In the genomic region with DNA sequence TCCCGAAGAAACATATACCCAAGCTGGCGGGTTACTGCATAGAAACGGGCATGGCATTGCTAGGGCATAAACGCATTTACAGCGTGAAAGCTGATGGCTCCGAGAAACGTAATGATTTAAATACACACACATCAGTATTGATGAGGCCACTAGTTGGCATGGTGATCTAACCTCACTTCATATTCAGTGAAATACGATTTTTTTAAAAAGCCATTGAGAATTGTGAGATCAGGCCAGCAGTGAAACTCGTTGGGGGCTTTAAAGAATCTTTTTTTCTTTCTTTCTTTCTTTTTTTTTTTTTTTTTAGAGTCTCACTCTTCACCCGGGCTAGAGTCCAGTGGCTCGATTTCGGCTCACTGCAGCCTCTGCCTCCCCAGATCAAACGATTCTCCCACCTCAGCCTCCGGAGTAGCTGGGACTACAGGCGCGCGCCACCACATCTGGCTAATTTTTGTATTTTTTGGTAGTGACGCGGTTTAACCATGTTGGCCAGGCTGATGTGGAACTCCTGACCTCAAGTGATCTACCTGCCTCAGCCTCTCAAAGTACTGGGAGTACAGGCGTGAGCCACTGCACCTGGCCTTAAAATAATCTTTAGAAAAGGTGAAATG, we compare ENCODE assay signal across 7 cellular contexts. TPM values are rescaled to one million over a fixed set of nuclear protein-coding genes. Genes with fewer than 3 reads are reported as not detected.
A peak's percentile ranks its signal among the peaks of the same experiment; 100 is the strongest.
DNase-seq lines count a peak whose midpoint lies in the region; ATAC-seq, FAIRE-seq and TF ChIP-seq lines count a peak whose summit lies in the region.

No MANE protein-coding gene starts in this region.

- H3K4me2 ChIP-seq in GM23338 = peak overlapping the region; percentile 99

- H3K36me3 ChIP-seq in GM23338 (ENCODE audit: insufficient read depth) (no peaks in the 10 kb centered on the region), small intestine (ENCODE audit: control insufficient read depth in 2 of 2, insufficient read depth in 2 of 2, low read length in 2 of 2) (no peaks in the 10 kb centered on the region)

- H3K4me3 Mint-ChIP-seq in GM23338 = peak overlapping the region; percentile 82

- H4K20me1 ChIP-seq in GM23338 (replicated peaks; ENCODE audit: insufficient read depth) = peaks cover 17% of the 10 kb centered on the region

- H3K9me3 ChIP-seq in right cardiac atrium (ENCODE audit: control insufficient read depth, low read length) = no peaks in the 10 kb centered on the region
- no peaks in the 10 kb centered on the region for H3K9me3 ChIP-seq in small intestine (ENCODE audit: control insufficient read depth, low read depth)

- peaks cover 40% of the 10 kb centered on the region for H3K4me1 Mint-ChIP-seq in GM23338

- H3K4me3 ChIP-seq in GM23338 (peak overlapping the region; percentile 94), right cardiac atrium (ENCODE audit: low read length) (peak overlapping the region; percentile 86), small intestine (ENCODE audit: low read depth in 1 of 2, low read length in 2 of 2) (peak overlapping the region; percentile 56 to 68)

- no peak for TF ChIP-seq CTCF in GM23338 (conservative IDR thresholded peaks at IDR 0.05; ENCODE audit: low read depth in 2 of 2)
- no peak for TF ChIP-seq CTCF in VCaP (conservative IDR thresholded peaks at IDR 0.05)

- H3K4me1 ChIP-seq in GM23338 (ENCODE audit: insufficient read depth) (peaks cover 39% of the 10 kb centered on the region), right cardiac atrium (ENCODE audit: control insufficient read depth, insufficient read depth, low read length) (peaks cover 14% of the 10 kb centered on the region), small intestine (ENCODE audit: control insufficient read depth in 2 of 2, insufficient read depth in 1 of 2, low read depth in 1 of 2, low read length in 1 of 2) (peaks cover 3 to 10% of the 10 kb centered on the region in 2 donors)

- ATAC-seq in GM23338 = no peak
- ATAC-seq in right cardiac atrium = no peak

- H3K27me3 Mint-ChIP-seq in GM23338 (ENCODE audit: insufficient read depth, low read depth, poor library complexity) = peaks cover 31% of the 10 kb centered on the region

- no peaks in the 10 kb centered on the region for H3K9me2 ChIP-seq in GM23338 (ENCODE audit: insufficient read depth)

- H3K27me3 ChIP-seq in GM23338 (ENCODE audit: insufficient read depth) (peaks cover 21% of the 10 kb centered on the region), right cardiac atrium (ENCODE audit: control insufficient read depth, insufficient read depth) (no peaks in the 10 kb centered on the region), small intestine (ENCODE audit: control insufficient read depth in 2 of 2, insufficient read depth in 2 of 2, low read length in 2 of 2) (no peaks in the 10 kb centered on the region)

- H3K27ac ChIP-seq in GM23338 (ENCODE audit: low read depth) = peak overlapping the region; percentile 100
- H3K27ac ChIP-seq in VCaP = peak overlapping the region; percentile 97
- peak overlapping the region; percentile 99 for H3K27ac ChIP-seq in right cardiac atrium (ENCODE audit: low read length)
- H3K27ac ChIP-seq in small intestine (ENCODE audit: low read depth in 1 of 2, low read length in 1 of 2) = peak overlapping the region; percentile 78 to 99

- intact Hi-C loops in right cardiac atrium (cut with DNase I) = loop anchor here in 1 of 4 donors (10.0 kb wide), 1 partner anchor 222 kb away; no protein-coding TSS in a partner anchor

- 48% methylated on average over 20 of the region's 20 CpGs for WGBS in right cardiac atrium
- WGBS in small intestine, 3 donors = 48 to 54% (median 49%) methylated on average over 20 of the region's 20 CpGs

- no peak for DNase-seq in GM23338 (ENCODE audit: low spot score)
- peak in 1 of 3 donors; percentile 25 for DNase-seq in right cardiac atrium
- DNase-seq in small intestine = no peak
- no peak for DNase-seq in activated effector memory CD4-positive, alpha-beta T cell treated with anti-CD3 and anti-CD28 coated beads, Interleukin-2, amount 50 U/mL, for 16 hours
- no peak for DNase-seq in cerebellum (ENCODE audit: low spot score)
- no peak for DNase-seq in NAMALWA (ENCODE audit: low spot score)

- H2AFZ ChIP-seq in GM23338 = no peak overlapping the region

- no peak for FAIRE-seq in small intestine (lab: Jason Lieb, UNC)

- peaks cover 19% of the 10 kb centered on the region for H3F3A ChIP-seq in GM23338 (replicated peaks; ENCODE audit: low read depth)

- H3K27ac Mint-ChIP-seq in GM23338 = peak overlapping the region; percentile 70

- peaks cover 2% of the 10 kb centered on the region; the same call in 1 of the 3 replicates for H3K9me3 Mint-ChIP-seq in GM23338

- peaks cover 15% of the 10 kb centered on the region for H3K36me3 Mint-ChIP-seq in GM23338 (ENCODE audit: low read depth)

- peaks cover 39% of the 10 kb centered on the region for H3K79me2 ChIP-seq in GM23338 (replicated peaks; ENCODE audit: insufficient read depth)

TF ChIP-seq in GM23338, 12 proteins besides CTCF, POLR2A, EP300 and RAD21 (continues in another document):
- TF ChIP-seq EZH2phosphoT487 (IDR thresholded peaks at IDR 0.05; ENCODE audit: unreplicated experiment) (no peak), NANOG (IDR thresholded peaks at IDR 0.05; ENCODE audit: borderline replicate concordance) (no peak), ZNF114 (CRISPR knock-in tag; IDR thresholded peaks at IDR 0.05) (no peak), POLR2AphosphoS5 (IDR thresholded peaks at IDR 0.05; ENCODE audit: low read depth) (no peak), JUNB (IDR thresholded peaks at IDR 0.05; ENCODE audit: unreplicated experiment) (no peak), ZNF331 (CRISPR knock-in tag; IDR thresholded peaks at IDR 0.05; ENCODE audit: low read depth) (no peak), CREB1 (CRISPR knock-in tag; IDR thresholded peaks at IDR 0.05; ENCODE audit: low read depth) (no peak), EZH2 (IDR thresholded peaks at IDR 0.05; ENCODE audit: low read depth, unreplicated experiment) (no peak), STAT1 (IDR thresholded peaks at IDR 0.05; ENCODE audit: unreplicated experiment) (no peak)
- TF ChIP-seq, protein P1, sequence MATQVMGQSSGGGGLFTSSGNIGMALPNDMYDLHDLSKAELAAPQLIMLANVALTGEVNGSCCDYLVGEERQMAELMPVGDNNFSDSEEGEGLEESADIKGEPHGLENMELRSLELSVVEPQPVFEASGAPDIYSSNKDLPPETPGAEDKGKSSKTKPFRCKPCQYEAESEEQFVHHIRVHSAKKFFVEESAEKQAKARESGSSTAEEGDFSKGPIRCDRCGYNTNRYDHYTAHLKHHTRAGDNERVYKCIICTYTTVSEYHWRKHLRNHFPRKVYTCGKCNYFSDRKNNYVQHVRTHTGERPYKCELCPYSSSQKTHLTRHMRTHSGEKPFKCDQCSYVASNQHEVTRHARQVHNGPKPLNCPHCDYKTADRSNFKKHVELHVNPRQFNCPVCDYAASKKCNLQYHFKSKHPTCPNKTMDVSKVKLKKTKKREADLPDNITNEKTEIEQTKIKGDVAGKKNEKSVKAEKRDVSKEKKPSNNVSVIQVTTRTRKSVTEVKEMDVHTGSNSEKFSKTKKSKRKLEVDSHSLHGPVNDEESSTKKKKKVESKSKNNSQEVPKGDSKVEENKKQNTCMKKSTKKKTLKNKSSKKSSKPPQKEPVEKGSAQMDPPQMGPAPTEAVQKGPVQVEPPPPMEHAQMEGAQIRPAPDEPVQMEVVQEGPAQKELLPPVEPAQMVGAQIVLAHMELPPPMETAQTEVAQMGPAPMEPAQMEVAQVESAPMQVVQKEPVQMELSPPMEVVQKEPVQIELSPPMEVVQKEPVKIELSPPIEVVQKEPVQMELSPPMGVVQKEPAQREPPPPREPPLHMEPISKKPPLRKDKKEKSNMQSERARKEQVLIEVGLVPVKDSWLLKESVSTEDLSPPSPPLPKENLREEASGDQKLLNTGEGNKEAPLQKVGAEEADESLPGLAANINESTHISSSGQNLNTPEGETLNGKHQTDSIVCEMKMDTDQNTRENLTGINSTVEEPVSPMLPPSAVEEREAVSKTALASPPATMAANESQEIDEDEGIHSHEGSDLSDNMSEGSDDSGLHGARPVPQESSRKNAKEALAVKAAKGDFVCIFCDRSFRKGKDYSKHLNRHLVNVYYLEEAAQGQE (IDR thresholded peaks at IDR 0.05; ENCODE audit: unreplicated experiment) = no peak
- TF ChIP-seq, protein P2, sequence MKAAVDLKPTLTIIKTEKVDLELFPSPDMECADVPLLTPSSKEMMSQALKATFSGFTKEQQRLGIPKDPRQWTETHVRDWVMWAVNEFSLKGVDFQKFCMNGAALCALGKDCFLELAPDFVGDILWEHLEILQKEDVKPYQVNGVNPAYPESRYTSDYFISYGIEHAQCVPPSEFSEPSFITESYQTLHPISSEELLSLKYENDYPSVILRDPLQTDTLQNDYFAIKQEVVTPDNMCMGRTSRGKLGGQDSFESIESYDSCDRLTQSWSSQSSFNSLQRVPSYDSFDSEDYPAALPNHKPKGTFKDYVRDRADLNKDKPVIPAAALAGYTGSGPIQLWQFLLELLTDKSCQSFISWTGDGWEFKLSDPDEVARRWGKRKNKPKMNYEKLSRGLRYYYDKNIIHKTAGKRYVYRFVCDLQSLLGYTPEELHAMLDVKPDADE (IDR thresholded peaks at IDR 0.05) = no peak

RNA-seq across cellular contexts. Expression of a gene that starts 2.4 kb away (rescaled TPM):
- total RNA-seq in GM23338 (2014; rRNA removed; shearing (Covaris generic)) = 28.8 and 29.8 TPM in 2 replicates
- polyA plus RNA-seq in GM23338 (2016; fragmentation: Nextera tagmentation; extraction: Ambion mirVana) (11.8 and 12.0 TPM in 2 replicates), right cardiac atrium (34.8 TPM), small intestine (10 to 100 TPM; 17.2 to 24.0 (median 18.3) TPM)
- total RNA-seq in right cardiac atrium (10 to 100 TPM; 66.3 to 97.6 (median 94.3) TPM), cerebellum (14.9 TPM)
